Comparison of ENCODE assay signal across 22 cellular contexts in genomic region chr2:116499389-116499788, GRCh38.
"Had no signal": no experiment of that assay in that cellular context is flagged by ENCODE, and none has a peak within 500 bp of the region (broad histone marks: within the 10 kb centered on the region; RNA-seq: fewer than 3 reads in every experiment).

No MANE protein-coding gene starts in this region.

- H3K27ac ChIP-seq: ascending aorta, colonic mucosa, foreskin keratinocyte, hepatocyte, neutrophil, pancreas had no signal

- H3K79me2 ChIP-seq: hepatocyte had no signal

- H3K9me3 ChIP-seq: ascending aorta, colonic mucosa, neutrophil, pancreas had no signal

- H3K9me3 Mint-ChIP-seq: type B pancreatic cell had no signal

- H3K36me3 Mint-ChIP-seq: activated naive CD4-positive, alpha-beta T cell treated with anti-CD3 and anti-CD28 coated beads, Interleukin-2, amount 10 ng/mL, durations not matched to agents 7 days and 5 days; naive thymus-derived CD8-positive, alpha-beta T cell; type B pancreatic cell had no signal

- H2AFZ ChIP-seq: hepatocyte had no signal

- H3K27me3 ChIP-seq: ascending aorta, colonic mucosa, foreskin keratinocyte, hepatocyte, neutrophil, pancreas had no signal

- ATAC-seq: activated CD4-positive, CD25-positive, alpha-beta regulatory T cell treated with anti-CD3 and anti-CD28 coated beads, Interleukin-2, amount 50 U/mL, for 24 hours; activated naive CD8-positive, alpha-beta T cell treated with anti-CD3 and anti-CD28 coated beads, Interleukin-2, amount 50 U/mL, for 24 hours; activated T-cell treated with anti-CD3 and anti-CD28 coated beads, Interleukin-2, amount 50 U/mL, for 4 hours; foreskin keratinocyte; left cardiac atrium; naive thymus-derived CD8-positive, alpha-beta T cell; pancreas; sciatic nerve; stimulated activated naive CD8-positive, alpha-beta T cell treated with anti-CD3 and anti-CD28 coated beads, Interleukin-15, amount 100 ng/mL, for 72 hours had no signal

- H3K4me3 Mint-ChIP-seq: activated CD4-positive, alpha-beta T cell treated with anti-CD3 and anti-CD28 coated beads, Interleukin-2, amount 10 ng/mL, durations not matched to agents 7 days and 5 days; activated naive CD4-positive, alpha-beta T cell treated with anti-CD3 and anti-CD28 coated beads, Interleukin-2, amount 10 ng/mL, durations not matched to agents 7 days and 5 days; activated naive CD8-positive, alpha-beta T cell treated with anti-CD3 and anti-CD28 coated beads, Interleukin-2, amount 50 U/mL, for 24 hours; activated T-cell treated with anti-CD3 and anti-CD28 coated beads, Interleukin-2, amount 50 U/mL, for 4 hours; central memory CD8-positive, alpha-beta T cell; naive thymus-derived CD8-positive, alpha-beta T cell; stimulated activated naive CD8-positive, alpha-beta T cell treated with anti-CD3 and anti-CD28 coated beads, Interleukin-15, amount 100 ng/mL, for 72 hours; type B pancreatic cell had no signal

- H3K27me3 Mint-ChIP-seq: activated CD4-positive, alpha-beta T cell treated with anti-CD3 and anti-CD28 coated beads, Interleukin-2, amount 10 ng/mL, durations not matched to agents 7 days and 5 days; activated naive CD4-positive, alpha-beta T cell treated with anti-CD3 and anti-CD28 coated beads, Interleukin-2, amount 10 ng/mL, durations not matched to agents 7 days and 5 days; activated naive CD8-positive, alpha-beta T cell treated with anti-CD3 and anti-CD28 coated beads, Interleukin-2, amount 50 U/mL, for 24 hours; central memory CD8-positive, alpha-beta T cell; naive thymus-derived CD8-positive, alpha-beta T cell; stimulated activated naive CD8-positive, alpha-beta T cell treated with anti-CD3 and anti-CD28 coated beads, Interleukin-15, amount 100 ng/mL, for 72 hours; type B pancreatic cell had no signal

- H3K36me3 ChIP-seq: ascending aorta, colonic mucosa, neutrophil, pancreas had no signal

- H3K4me1 Mint-ChIP-seq: activated CD4-positive, alpha-beta T cell treated with anti-CD3 and anti-CD28 coated beads, Interleukin-2, amount 10 ng/mL, durations not matched to agents 7 days and 5 days; activated naive CD4-positive, alpha-beta T cell treated with anti-CD3 and anti-CD28 coated beads, Interleukin-2, amount 10 ng/mL, durations not matched to agents 7 days and 5 days; activated naive CD8-positive, alpha-beta T cell treated with anti-CD3 and anti-CD28 coated beads, Interleukin-2, amount 50 U/mL, for 24 hours; central memory CD8-positive, alpha-beta T cell; naive thymus-derived CD8-positive, alpha-beta T cell; stimulated activated naive CD8-positive, alpha-beta T cell treated with anti-CD3 and anti-CD28 coated beads, Interleukin-15, amount 100 ng/mL, for 72 hours had no signal

- H3K4me1 ChIP-seq: ascending aorta, colonic mucosa, foreskin keratinocyte, pancreas had no signal

- H3K4me2 ChIP-seq: hepatocyte, smooth muscle cell had no signal

- H3K27ac Mint-ChIP-seq: activated CD4-positive, alpha-beta T cell treated with anti-CD3 and anti-CD28 coated beads, Interleukin-2, amount 10 ng/mL, durations not matched to agents 7 days and 5 days; activated naive CD4-positive, alpha-beta T cell treated with anti-CD3 and anti-CD28 coated beads, Interleukin-2, amount 10 ng/mL, durations not matched to agents 7 days and 5 days; activated naive CD8-positive, alpha-beta T cell treated with anti-CD3 and anti-CD28 coated beads, Interleukin-2, amount 50 U/mL, for 24 hours; naive thymus-derived CD8-positive, alpha-beta T cell; stimulated activated naive CD8-positive, alpha-beta T cell treated with anti-CD3 and anti-CD28 coated beads, Interleukin-15, amount 100 ng/mL, for 72 hours; type B pancreatic cell had no signal

- DNase-seq: activated CD4-positive, alpha-beta T cell treated with anti-CD3 and anti-CD28 coated beads, Interleukin-2, amount 10 ng/mL, durations not matched to agents 7 days and 5 days; activated CD8-positive, alpha-beta memory T cell treated with anti-CD3 and anti-CD28 coated beads, Interleukin-2, amount 50 U/mL, for 4 hours; activated effector memory CD4-positive, alpha-beta T cell treated with Interleukin-2 at 50 U/mL for 16 hours; activated naive CD4-positive, alpha-beta T cell treated with anti-CD3 and anti-CD28 coated beads, Interleukin-2, amount 10 ng/mL, durations not matched to agents 7 days and 5 days; activated naive CD8-positive, alpha-beta T cell treated with anti-CD3 and anti-CD28 coated beads, Interleukin-2, amount 50 U/mL, for 24 hours; activated T-cell treated with anti-CD3 and anti-CD28 coated beads, Interleukin-2, amount 50 U/mL, for 4 hours; colonic mucosa; foreskin keratinocyte; left cardiac atrium; mesenchymal stem cell; naive thymus-derived CD8-positive, alpha-beta T cell; pancreas; stimulated activated CD4-positive, alpha-beta T cell treated with anti-CD3 and anti-CD28 coated beads, Interleukin-4, amount 100 ng/mL, for 1 hour; stimulated activated naive CD8-positive, alpha-beta T cell treated with anti-CD3 and anti-CD28 coated beads, Interleukin-15, amount 100 ng/mL, for 72 hours had no signal

- H3K4me3 ChIP-seq: ascending aorta, colonic mucosa, hepatocyte, pancreas, smooth muscle cell had no signal
